In the genomic region with DNA sequence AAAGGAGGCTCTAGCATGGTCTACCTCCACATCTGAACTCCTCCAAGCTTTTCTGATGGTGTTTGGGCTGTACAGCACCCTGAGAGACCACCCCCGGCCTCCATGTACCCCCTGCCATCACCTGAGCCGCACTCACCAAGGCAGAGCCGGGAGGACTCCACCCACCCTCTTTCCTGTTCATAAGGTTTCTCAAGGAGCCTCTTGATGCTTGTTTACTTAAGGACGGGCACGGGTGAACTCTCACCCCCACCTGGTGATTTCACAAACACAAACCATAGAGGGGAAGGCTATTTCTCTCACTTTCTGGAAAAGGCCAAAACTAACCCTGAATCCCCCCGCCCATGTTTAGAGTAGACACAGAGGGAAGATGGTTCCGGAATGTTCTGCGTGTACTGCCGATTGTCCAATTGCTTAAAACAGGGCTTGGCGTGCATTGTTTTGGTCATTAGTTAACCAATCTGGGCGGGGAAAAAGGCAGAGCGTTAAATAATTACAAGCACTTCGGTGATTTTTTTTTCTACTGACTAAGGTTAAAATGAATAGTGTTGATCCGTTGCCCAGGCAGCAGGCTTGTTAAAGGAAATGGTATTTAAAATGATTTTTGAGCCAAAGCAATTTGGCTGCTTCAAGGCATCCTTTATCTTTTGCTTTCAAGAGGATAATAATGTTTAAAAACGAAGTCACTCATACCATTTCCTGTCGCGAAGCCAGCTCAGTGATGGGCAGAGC, we compare ENCODE assay signal across 11 cellular contexts.
A peak's percentile ranks its signal among the peaks of the same experiment; 100 is the strongest.
DNase-seq lines count a peak whose midpoint lies in the region; ATAC-seq and TF ChIP-seq lines count a peak whose summit lies in the region.
"Had no signal": no experiment of that assay in that cellular context is flagged by ENCODE, and none has a peak within 500 bp of the region (broad histone marks: within the 10 kb centered on the region; RNA-seq: fewer than 3 reads in every experiment).

No MANE protein-coding gene starts in this region.

- peak overlapping the region; percentile 1 for H2BK5ac ChIP-seq in IMR-90 (ENCODE audit: low read depth, low read length, poor library complexity, severe bottlenecking)

- H3K27ac ChIP-seq in IMR-90 (ENCODE audit: insufficient read depth, low read length), result peak overlapping the region; percentile 59

- peaks cover 5% of the 10 kb centered on the region for H3K9me1 ChIP-seq in IMR-90 (ENCODE audit: insufficient read depth, low read length)

- no peaks in the 10 kb centered on the region for H4K20me1 ChIP-seq in IMR-90 (ENCODE audit: insufficient read depth, low read length)

- dilution Hi-C loops in IMR-90 (cut with HindIII; ENCODE audit: low sequenced_read_pairs, unreplicated experiment), result no loop called here

- peak overlapping the region; percentile 16; the same call in 1 of the 2 replicates for H4K5ac ChIP-seq in IMR-90 (ENCODE audit: low read depth, low read length)

- WGBS in IMR-90 (ENCODE audit: extremely low coverage in 2 of 2, insufficient read length in 1 of 2), 2 experiments, result 8% methylated on average over 8 of the region's 17 CpGs; no CpG with 5 or more reads in 1 of the 2 experiments

- H3K36me3 ChIP-seq in IMR-90 (ENCODE audit: control insufficient read depth, insufficient read depth, low read length), result no peaks in the 10 kb centered on the region

- peak overlapping the region; percentile 79 for H2AFZ ChIP-seq in IMR-90 (replicated peaks; ENCODE audit: low read length, poor library complexity)

- no peak for TF ChIP-seq RAD21 in IMR-90 (IDR thresholded peaks at IDR 0.05; ENCODE audit: low read length)

- H3K9ac ChIP-seq in IMR-90 (ENCODE audit: low read depth, low read length), result peak overlapping the region; percentile 4; the same call in 1 of the 2 replicates

- H3K9me3 ChIP-seq in IMR-90 (ENCODE audit: control insufficient read depth, insufficient read depth, low read length), result no peaks in the 10 kb centered on the region

- no peak overlapping the region for H2AK9ac ChIP-seq in IMR-90 (replicated peaks; ENCODE audit: low read depth, low read length, poor library complexity)

- H3K18ac ChIP-seq in IMR-90 (ENCODE audit: low read depth, low read length), result no peak overlapping the region

- DNase-seq in IMR-90, result peak; percentile 77
- DNase-seq in NCI-H748 treated with DMSO at 0.1 percent for 48 hours (lab: John Stamatoyannopoulos, UW), result peak; percentile 99
- DNase-seq in fibroblast of pulmonary artery (ENCODE audit: low read depth), result peak; percentile 44
- peak; percentile 56 for DNase-seq in stromal cell of bone marrow (ENCODE audit: low read depth)
- no peak for DNase-seq in RKO (ENCODE audit: low spot score)
- no peak for DNase-seq in RPMI8226
- no peak for DNase-seq in SK-N-DZ (ENCODE audit: low spot score)
- DNase-seq: activated effector memory CD4-positive, alpha-beta T cell treated with Interleukin-2 at 50 U/mL for 16 hours; HCEC 1CT; SW 1271 had no signal

- H3K4me2 ChIP-seq in IMR-90 (ENCODE audit: low read depth, low read length), result peak overlapping the region; percentile 23

- CTCF ChIA-PET in IMR-90 (lab: Yijun Ruan, JAX), result no interaction called here

- peaks cover 9% of the 10 kb centered on the region for H3K4me1 ChIP-seq in IMR-90 (ENCODE audit: control insufficient read depth, insufficient read depth, low read length)

- ATAC-seq in IMR-90 (ENCODE audit: low read depth), result peak; percentile 49
- ATAC-seq in GM21529 (IDR thresholded peaks at IDR 0.05; ENCODE audit: unreplicated experiment), result no peak

- 0 out of 3 replicates have a peak overlapping the region, but pooled peaks have one; percentile 17 for H2BK15ac ChIP-seq in IMR-90 (ENCODE audit: low read depth, low read length)

- intact Hi-C loops in IMR-90 (cut with micrococcal nuclease), result no loop called here

- no peak overlapping the region for H3K56ac ChIP-seq in IMR-90 (ENCODE audit: extremely low read depth, insufficient read depth, low read length)

- H3K4ac ChIP-seq in IMR-90 (ENCODE audit: low read depth, low read length), result peak overlapping the region; percentile 45; the same call in 1 of the 2 replicates

- peak overlapping the region; percentile 68 for H2BK120ac ChIP-seq in IMR-90 (ENCODE audit: low read depth, low read length)

- no peaks in the 10 kb centered on the region for H3K79me1 ChIP-seq in IMR-90 (ENCODE audit: low read depth in 1 of 2, low read length in 2 of 2)

- no peaks in the 10 kb centered on the region for H3K27me3 ChIP-seq in IMR-90 (ENCODE audit: control insufficient read depth, insufficient read depth, low read length)

- H4K91ac ChIP-seq in IMR-90 (ENCODE audit: insufficient read depth, low read depth, low read length), result peak overlapping the region; percentile 56

- H4K8ac ChIP-seq in IMR-90 (ENCODE audit: low read depth in 2 of 2, low read length in 2 of 2), result peak overlapping the region; percentile 72 to 77

- POLR2A ChIA-PET in IMR-90 (lab: Charles Lee; ENCODE audit: unreplicated experiment), result no interaction called here

- H3K14ac ChIP-seq in IMR-90 (replicated peaks; ENCODE audit: low read depth, low read length), result peak overlapping the region; percentile 5; the same call in 1 of the 2 replicates

- BruUV-seq in IMR-90 (replicated peaks; lab: Mats Ljungman, UMichigan), result no TSS peak

- no peak overlapping the region for H2BK20ac ChIP-seq in IMR-90 (ENCODE audit: low read depth, low read length)

- H3K4me3 ChIP-seq in IMR-90 (ENCODE audit: insufficient read depth, low read depth, low read length), result no peak overlapping the region
- no peak overlapping the region for H3K4me3 ChIP-seq in fibroblast of pulmonary artery (replicated peaks; ENCODE audit: low read depth, low read length)

- H3K23ac ChIP-seq in IMR-90 (ENCODE audit: low read depth, low read length), result no peak overlapping the region

- no peak for TF ChIP-seq POLR2A in IMR-90 (IDR thresholded peaks at IDR 0.05; ENCODE audit: low read depth, low read length)

- H2AK5ac ChIP-seq in IMR-90 (ENCODE audit: low read depth, low read length), result peak overlapping the region; percentile 14; the same call in 1 of the 2 replicates

- no peak for TF ChIP-seq CTCF in IMR-90 (conservative IDR thresholded peaks at IDR 0.05; ENCODE audit: low read depth, low read length)
- TF ChIP-seq CTCF in fibroblast of pulmonary artery (IDR thresholded peaks at IDR 0.05; ENCODE audit: low read length, missing control alignments), result no peak

- in situ Hi-C loops in IMR-90 (cut with MboI; ENCODE audit: low sequenced_read_pairs), result no loop called here

TF ChIP-seq in IMR-90, 13 proteins besides CTCF, POLR2A, EP300 and RAD21:
- TF ChIP-seq BHLHE40 (IDR thresholded peaks at IDR 0.05; ENCODE audit: low read depth, low read length) (0 out of 2 replicates have a peak, but pooled peaks have one; percentile 11), MAFK (IDR thresholded peaks at IDR 0.05; ENCODE audit: low read depth, low read length) (peak; percentile 76), USF2 (IDR thresholded peaks at IDR 0.05; ENCODE audit: low read depth, low read length) (no peak)

Comparison
In these comparisons a context has a peak if more than half of its experiments do, and no peak if none do; other contexts are left out.
1. DNase-seq: peak in IMR-90 (single experiment), NCI-H748 treated with DMSO at 0.1 percent for 48 hours (single experiment), fibroblast of pulmonary artery (single experiment) and stromal cell of bone marrow (single experiment); none in RKO (single experiment), RPMI8226 (single experiment) and SK-N-DZ (single experiment).